In the genomic region with DNA sequence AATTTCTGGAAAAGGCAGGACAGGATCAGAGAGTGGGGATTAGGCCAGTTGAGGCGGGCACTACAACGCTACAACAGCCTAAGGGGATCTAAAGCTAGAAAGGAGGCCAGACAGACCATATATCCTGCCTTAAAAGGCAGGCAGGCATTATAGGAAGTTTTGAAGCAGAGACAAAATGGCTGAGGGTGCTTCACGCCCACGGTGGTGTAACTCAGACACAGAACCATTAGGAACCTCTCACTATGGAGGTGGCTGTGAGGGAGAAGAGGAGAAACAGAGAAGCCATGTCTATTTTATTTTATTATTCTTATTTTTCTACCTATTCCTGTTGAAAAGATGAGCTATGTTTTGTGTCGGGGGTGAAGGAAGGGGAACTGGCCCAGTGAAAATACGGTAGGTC, we compare ENCODE assay signal across 13 cellular contexts. TPM values are rescaled to one million over a fixed set of nuclear protein-coding genes. Genes with fewer than 3 reads are reported as not detected.
A peak's percentile ranks its signal among the peaks of the same experiment; 100 is the strongest.
DNase-seq lines count a peak whose midpoint lies in the region; ATAC-seq and TF ChIP-seq lines count a peak whose summit lies in the region.
"Had no signal": no experiment of that assay in that cellular context is flagged by ENCODE, and none has a peak within 500 bp of the region (broad histone marks: within the 10 kb centered on the region; RNA-seq: fewer than 3 reads in every experiment).

No MANE protein-coding gene starts in this region.

- DNase-seq in OCI-LY7 (ENCODE audit: low spot score) (no peak), gastrocnemius medialis (no peak)
- no peak for DNase-seq in effector memory CD8-positive, alpha-beta T cell
- no peak for DNase-seq in stimulated activated CD4-positive, alpha-beta T cell treated with anti-CD3 and anti-CD28 coated beads, Interleukin-4, amount 100 ng/mL, for 24 hours
- DNase-seq: activated effector memory CD4-positive, alpha-beta T cell treated with Interleukin-2 at 50 U/mL for 16 hours; NCI-H1092 treated with DMSO at 0.1 percent for 48 hours; NCI-H82; pancreas; stimulated activated CD4-positive, alpha-beta T cell treated with anti-CD3 and anti-CD28 coated beads, Interleukin-2, amount 100 ng/mL, for 48 hours had no signal

- H3K36me3 Mint-ChIP-seq in effector memory CD8-positive, alpha-beta T cell (ENCODE audit: insufficient read depth), result peaks cover 27% of the 10 kb centered on the region

- H3K79me2 ChIP-seq in DOHH2 (ENCODE audit: control insufficient read depth, low read length) (peaks cover 38% of the 10 kb centered on the region), OCI-LY7 (ENCODE audit: insufficient read depth, low read depth, low read length) (peaks cover 28% of the 10 kb centered on the region)

- H3K36me3 ChIP-seq in DOHH2 (ENCODE audit: control insufficient read depth, low read length), result peaks cover 11% of the 10 kb centered on the region
- peaks cover 4% of the 10 kb centered on the region for H3K36me3 ChIP-seq in OCI-LY7 (ENCODE audit: insufficient read depth, low read length)
- H3K36me3 ChIP-seq in gastrocnemius medialis, result peaks cover 0 to 2% of the 10 kb centered on the region in 2 donors
- H3K36me3 ChIP-seq: HAP-1, pancreas had no signal

- H3K27me3 Mint-ChIP-seq in effector memory CD8-positive, alpha-beta T cell, result no peaks in the 10 kb centered on the region

- peaks cover 25 to 31% of the 10 kb centered on the region in 2 donors for H3K4me1 Mint-ChIP-seq in effector memory CD8-positive, alpha-beta T cell (ENCODE audit: low read depth in 2 of 2)

- no peak for TF ChIP-seq POLR2A in gastrocnemius medialis (IDR thresholded peaks at IDR 0.05)

- no TSS peak for BruUV-seq in OCI-LY7 (replicated peaks; lab: Mats Ljungman, UMichigan)

- POLR2A ChIA-PET in OCI-LY7 (lab: Charles Lee), result interaction anchor here (0.5 to 1.6 kb wide), 8 partner anchors 9 to 128 kb away, joined by 3 to 10 read pairs (median 4); a partner anchor contains a TSS

- peak overlapping the region; percentile 42 to 64 for H3K27ac Mint-ChIP-seq in effector memory CD8-positive, alpha-beta T cell

- in situ Hi-C loops in gastrocnemius medialis (cut with MboI; ENCODE audit: low sequenced_read_pairs in 4 of 4), result loop anchor here (5.0 to 10.0 kb wide), 3 partner anchors 103 to 110 kb away; no protein-coding TSS in a partner anchor

- H3K9me3 Mint-ChIP-seq in effector memory CD8-positive, alpha-beta T cell, result no peaks in the 10 kb centered on the region

- peak overlapping the region; percentile 96 for H3K27ac ChIP-seq in DOHH2 (ENCODE audit: low read depth, low read length)
- H3K27ac ChIP-seq in OCI-LY7 (ENCODE audit: low read depth, low read length, poor library complexity, severe bottlenecking), result peak overlapping the region; percentile 97
- H3K27ac ChIP-seq in gastrocnemius medialis, result peak overlapping the region; percentile 83 to 92 (median 90)

- intact Hi-C loops in OCI-LY7 (cut with micrococcal nuclease; ENCODE audit: unreplicated experiment) (loop anchor here (5.0 to 10.0 kb wide), 2 partner anchors 330 to 1117 kb away; a partner anchor contains a TSS), gastrocnemius medialis (cut with DNase I; ENCODE audit: low total_unique reads) (loop anchor here (5.0 kb wide), 1 partner anchor 85 kb away; a partner anchor contains a TSS)

- H3F3A ChIP-seq in DOHH2 (ENCODE audit: control insufficient read depth, insufficient read depth), result peaks cover 43% of the 10 kb centered on the region

- no peaks in the 10 kb centered on the region for H3K27me3 ChIP-seq in DOHH2 (ENCODE audit: control insufficient read depth, low read length)
- H3K27me3 ChIP-seq in gastrocnemius medialis, result no peaks in the 10 kb centered on the region
- H3K27me3 ChIP-seq: pancreas had no signal

- TF ChIP-seq CTCF in DOHH2 (IDR thresholded peaks at IDR 0.05; ENCODE audit: low read depth, low read length, poor library complexity, severe bottlenecking), result no peak
- TF ChIP-seq CTCF in OCI-LY7 (conservative IDR thresholded peaks at IDR 0.05; ENCODE audit: low read length), result no peak
- TF ChIP-seq CTCF in gastrocnemius medialis (IDR thresholded peaks at IDR 0.05 in 4 of 5, conservative IDR thresholded peaks at IDR 0.05 in 1 of 5), result no peak

- H3K4me3 Mint-ChIP-seq in effector memory CD8-positive, alpha-beta T cell, result peak overlapping the region in 1 of 2 donors; percentile 8

- H3K9me2 ChIP-seq in DOHH2 (replicated peaks; ENCODE audit: control insufficient read depth, low read length) (no peaks in the 10 kb centered on the region), OCI-LY7 (ENCODE audit: insufficient read depth, low read length) (no peaks in the 10 kb centered on the region)

- CTCF ChIA-PET in OCI-LY7 (lab: Charles Lee; ENCODE audit: unreplicated experiment), result no interaction called here

- H3K4me3 ChIP-seq in DOHH2 (ENCODE audit: low read length) (peak overlapping the region; percentile 23; the same call in 1 of the 2 replicates), OCI-LY7 (ENCODE audit: low read depth, low read length, poor library complexity, severe bottlenecking) (no peak overlapping the region), gastrocnemius medialis (no peak overlapping the region)
- H3K4me3 ChIP-seq: HAP-1, pancreas had no signal

- peak overlapping the region; percentile 49 for H2AFZ ChIP-seq in OCI-LY7 (ENCODE audit: low read length)

- H3K4me1 ChIP-seq in DOHH2 (ENCODE audit: control insufficient read depth, low read length), result peaks cover 79% of the 10 kb centered on the region
- H3K4me1 ChIP-seq in OCI-LY7 (ENCODE audit: insufficient read depth, low read length, poor library complexity, severe bottlenecking), result peaks cover 83% of the 10 kb centered on the region
- H3K4me1 ChIP-seq in gastrocnemius medialis, result peaks cover 5 to 22% of the 10 kb centered on the region in 2 donors

- H3K4me2 ChIP-seq in DOHH2 (ENCODE audit: low read length) (peak overlapping the region; percentile 97), OCI-LY7 (ENCODE audit: low read length) (peak overlapping the region; percentile 85)

- H4K20me1 ChIP-seq in DOHH2 (ENCODE audit: control insufficient read depth, insufficient read depth, low read depth, low read length), result no peaks in the 10 kb centered on the region
- H4K20me1 ChIP-seq in OCI-LY7 (ENCODE audit: insufficient read depth, low read length), result no peaks in the 10 kb centered on the region

- H3K9me3 ChIP-seq in DOHH2 (ENCODE audit: control insufficient read depth, insufficient read depth, low read length) (no peaks in the 10 kb centered on the region), OCI-LY7 (ENCODE audit: low read length) (no peaks in the 10 kb centered on the region), gastrocnemius medialis (no peaks in the 10 kb centered on the region)
- H3K9me3 ChIP-seq: HAP-1, pancreas had no signal

- no peak for ATAC-seq in effector memory CD8-positive, alpha-beta T cell (replicated peaks)
- ATAC-seq in gastrocnemius medialis (no peak), HG03139 (IDR thresholded peaks at IDR 0.05; ENCODE audit: unreplicated experiment) (no peak), HG03442 (IDR thresholded peaks at IDR 0.05; ENCODE audit: unreplicated experiment) (no peak)
- ATAC-seq: pancreas had no signal

RNA-seq across cellular contexts. Expression of a gene that starts 2.1 kb away (rescaled TPM):
- 28.6 and 41.6 TPM in 2 replicates for total RNA-seq in OCI-LY7 (2014; rRNA removed; shearing (Covaris generic))
- total RNA-seq in OCI-LY7 (2022), result 74.6 and 80.3 TPM in 2 replicates
- total RNA-seq in gastrocnemius medialis, result 10 to 100 TPM in 1 of 4 donors, 1 to 10 TPM in 3; 7.2 to 10.2 (median 9.1) TPM

RNA-seq across cellular contexts. Expression of a gene that starts 16.2 kb away (rescaled TPM):
- 77.6 and 82.3 TPM in 2 replicates for total RNA-seq in OCI-LY7 (2014; rRNA removed; shearing (Covaris generic))
- total RNA-seq in OCI-LY7 (2022) (119 and 148 TPM in 2 replicates), gastrocnemius medialis (100 to 1,000 TPM in 3 of 4 donors, 10 to 100 TPM in 1; 75.2 to 157 (median 123) TPM)
